ENCODE assay signal across 20 cellular contexts in genomic region chr11:2342981-2343380, GRCh38. TPM values are rescaled to one million over a fixed set of nuclear protein-coding genes. Genes with fewer than 3 reads are reported as not detected.
A peak's percentile ranks its signal among the peaks of the same experiment; 100 is the strongest.
DNase-seq lines count a peak whose midpoint lies in the region; ATAC-seq and TF ChIP-seq lines count a peak whose summit lies in the region.
"Had no signal": no experiment of that assay in that cellular context is flagged by ENCODE, and none has a peak within 500 bp of the region (broad histone marks: within the 10 kb centered on the region; RNA-seq: fewer than 3 reads in every experiment).

No MANE protein-coding gene starts in this region.

- H3K4me1 Mint-ChIP-seq in neural progenitor cell = no peaks in the 10 kb centered on the region
- no peaks in the 10 kb centered on the region for H3K4me1 Mint-ChIP-seq in activated CD4-positive, alpha-beta memory T cell treated with anti-CD3 and anti-CD28 coated beads, Interleukin-2, amount 10 ng/mL, durations not matched to agents 7 days and 5 days

- WGBS in right cardiac atrium = 74% methylated on average over 5 of the region's 5 CpGs
- WGBS in mammary epithelial cell (ENCODE audit: low coverage, missing lambda C conversion rate) = 18% methylated on average over 5 of the region's 5 CpGs

- H3K4me3 ChIP-seq in right cardiac atrium (ENCODE audit: low read length) (no peak overlapping the region), mammary epithelial cell (replicated peaks in 1 of 3; ENCODE audit: insufficient read depth in 1 of 3, low read depth in 2 of 3, low read length in 3 of 3) (no peak overlapping the region), neural progenitor cell (no peak overlapping the region), upper lobe of right lung (no peak overlapping the region)
- H3K4me3 ChIP-seq: A549 had no signal

- H2AFZ ChIP-seq in mammary epithelial cell (ENCODE audit: low read depth, low read length) (no peak overlapping the region), neural progenitor cell (replicated peaks) (no peak overlapping the region)

- H3K36me3 Mint-ChIP-seq in neural progenitor cell = no peaks in the 10 kb centered on the region
- no peaks in the 10 kb centered on the region for H3K36me3 Mint-ChIP-seq in activated CD4-positive, alpha-beta memory T cell treated with anti-CD3 and anti-CD28 coated beads, Interleukin-2, amount 10 ng/mL, durations not matched to agents 7 days and 5 days (ENCODE audit: low read depth)

- H3K9me3 ChIP-seq in right cardiac atrium (ENCODE audit: control insufficient read depth, low read length) = no peaks in the 10 kb centered on the region
- no peaks in the 10 kb centered on the region for H3K9me3 ChIP-seq in mammary epithelial cell (replicated peaks; ENCODE audit: insufficient read depth, low read length)
- no peaks in the 10 kb centered on the region for H3K9me3 ChIP-seq in neural progenitor cell (ENCODE audit: low read depth)
- H3K9me3 ChIP-seq in upper lobe of right lung = no peaks in the 10 kb centered on the region
- H3K9me3 ChIP-seq: BE2C had no signal

- H3K27me3 ChIP-seq in right cardiac atrium (ENCODE audit: control insufficient read depth, insufficient read depth) (no peaks in the 10 kb centered on the region), mammary epithelial cell (ENCODE audit: insufficient read depth, low read length) (no peaks in the 10 kb centered on the region), neural progenitor cell (no peaks in the 10 kb centered on the region), upper lobe of right lung (no peaks in the 10 kb centered on the region)
- H3K27me3 ChIP-seq: BE2C had no signal

- no TSS peak for BruUV-seq in mammary epithelial cell (replicated peaks; lab: Mats Ljungman, UMichigan)

- H3K27ac ChIP-seq in right cardiac atrium (ENCODE audit: low read length) (no peak overlapping the region), mammary epithelial cell (ENCODE audit: insufficient read depth, low read depth, low read length) (no peak overlapping the region), neural progenitor cell (no peak overlapping the region), upper lobe of right lung (no peak overlapping the region)
- H3K27ac ChIP-seq: A549 had no signal

- H4K20me1 ChIP-seq in mammary epithelial cell (ENCODE audit: insufficient read depth, low read length) (no peaks in the 10 kb centered on the region), neural progenitor cell (ENCODE audit: low read depth) (no peaks in the 10 kb centered on the region)

- H3K27me3 Mint-ChIP-seq in neural progenitor cell (ENCODE audit: insufficient read depth, low read depth) = peaks cover 8% of the 10 kb centered on the region
- H3K27me3 Mint-ChIP-seq in activated CD4-positive, alpha-beta memory T cell treated with anti-CD3 and anti-CD28 coated beads, Interleukin-2, amount 10 ng/mL, durations not matched to agents 7 days and 5 days = peaks cover 10% of the 10 kb centered on the region

- POLR2A ChIA-PET in activated CD4-positive, alpha-beta memory T cell treated with anti-CD3 and anti-CD28 coated beads, Interleukin-2, amount 10 ng/mL, durations not matched to agents 7 days and 5 days (lab: Charles Lee) = no interaction called here

- H3K36me3 ChIP-seq in mammary epithelial cell (ENCODE audit: insufficient read depth, low read length) = no peaks in the 10 kb centered on the region
- H3K36me3 ChIP-seq in neural progenitor cell = no peaks in the 10 kb centered on the region
- H3K36me3 ChIP-seq in upper lobe of right lung = no peaks in the 10 kb centered on the region
- H3K36me3 ChIP-seq: BE2C had no signal

- no peak for TF ChIP-seq CTCF in mammary epithelial cell (conservative IDR thresholded peaks at IDR 0.05 in 1 of 2, IDR thresholded peaks at IDR 0.05 in 1 of 2; ENCODE audit: extremely low read depth in 1 of 2, insufficient read depth in 1 of 2, low read depth in 1 of 2, low read length in 2 of 2)
- no peak for TF ChIP-seq CTCF in neural progenitor cell (IDR thresholded peaks at IDR 0.05)
- no peak for TF ChIP-seq CTCF in upper lobe of right lung (IDR thresholded peaks at IDR 0.05)

- dilution Hi-C loops in mammary epithelial cell (cut with HindIII; ENCODE audit: low sequenced_read_pairs) = loop anchor here (5.0 kb wide), 2 partner anchors 46 to 91 kb away; no protein-coding TSS in a partner anchor

- no peaks in the 10 kb centered on the region for H3F3A ChIP-seq in neural progenitor cell (ENCODE audit: low read depth)

- H3K4me3 Mint-ChIP-seq in neural progenitor cell = peak overlapping the region; percentile 64
- H3K4me3 Mint-ChIP-seq in activated CD4-positive, alpha-beta memory T cell treated with anti-CD3 and anti-CD28 coated beads, Interleukin-2, amount 10 ng/mL, durations not matched to agents 7 days and 5 days = no peak overlapping the region

- H3K4me1 ChIP-seq in right cardiac atrium (ENCODE audit: control insufficient read depth, insufficient read depth, low read length) (peaks cover 2% of the 10 kb centered on the region), mammary epithelial cell (ENCODE audit: insufficient read depth, low read length) (no peaks in the 10 kb centered on the region), neural progenitor cell (peaks cover 7% of the 10 kb centered on the region), upper lobe of right lung (no peaks in the 10 kb centered on the region)
- H3K4me1 ChIP-seq: A549, BE2C had no signal

- CTCF ChIA-PET in mammary epithelial cell (lab: Charles Lee; ENCODE audit: low non-redundant PET) = no interaction called here
- CTCF ChIA-PET in activated CD4-positive, alpha-beta memory T cell treated with anti-CD3 and anti-CD28 coated beads, Interleukin-2, amount 10 ng/mL, durations not matched to agents 7 days and 5 days (lab: Charles Lee) = interaction anchor here (1.4 kb wide), 1 partner anchor 78 kb away, joined by 4 read pairs; no protein-coding TSS in a partner anchor

- in situ Hi-C loops in mammary epithelial cell (cut with MboI; ENCODE audit: low sequenced_read_pairs in 2 of 2) = no loop called here

- H3K4me2 ChIP-seq in mammary epithelial cell (ENCODE audit: insufficient read depth, low read depth, low read length) (no peak overlapping the region), neural progenitor cell (no peak overlapping the region)
- H3K4me2 ChIP-seq: A549 had no signal

- H3K9ac ChIP-seq in mammary epithelial cell (ENCODE audit: insufficient read depth, low read length) (no peak overlapping the region), neural progenitor cell (no peak overlapping the region)

- H3K9me3 Mint-ChIP-seq in neural progenitor cell = peaks cover 5% of the 10 kb centered on the region
- no peaks in the 10 kb centered on the region for H3K9me3 Mint-ChIP-seq in activated CD4-positive, alpha-beta memory T cell treated with anti-CD3 and anti-CD28 coated beads, Interleukin-2, amount 10 ng/mL, durations not matched to agents 7 days and 5 days

- ATAC-seq in Right ventricle myocardium superior (ENCODE audit: poor library complexity) = peak; percentile 46
- ATAC-seq in right cardiac atrium = no peak
- no peak for ATAC-seq in upper lobe of right lung
- ATAC-seq: A549 had no signal

- DNase-seq in Right ventricle myocardium superior (no peak), right cardiac atrium (no peak), mammary epithelial cell (peak; percentile 10), neural progenitor cell (ENCODE audit: low spot score) (no peak), upper lobe of right lung (peak; percentile 8)
- no peak for DNase-seq in activated CD4-positive, CD25-positive, alpha-beta regulatory T cell treated with anti-CD3 and anti-CD28 coated beads, Interleukin-2, amount 50 U/mL, for 72 hours
- DNase-seq in activated CD8-positive, alpha-beta memory T cell treated with anti-CD3 and anti-CD28 coated beads, Interleukin-2, amount 50 U/mL, for 4 hours = no peak
- DNase-seq in activated CD4-positive, alpha-beta memory T cell treated with anti-CD3 and anti-CD28 coated beads, Interleukin-2, amount 10 ng/mL, durations not matched to agents 7 days and 5 days = no peak
- DNase-seq: BE2C, EL, GF-D8, Karpas-422, NCI-H1694, NCI-H2081 treated with DMSO at 0.1 percent for 48 hours, NCI-H446 treated with DMSO at 0.1 percent for 48 hours, NCI-H526 treated with DMSO at 0.1 percent for 48 hours, RPMI8226 had no signal

- intact Hi-C loops in Right ventricle myocardium superior (cut with DNase I) (no loop called here), right cardiac atrium (cut with DNase I) (no loop called here), mammary epithelial cell (cut with micrococcal nuclease) (no loop called here), upper lobe of right lung (cut with DNase I) (no loop called here)

- H3K79me2 ChIP-seq in mammary epithelial cell (ENCODE audit: insufficient read depth, low read length) (no peaks in the 10 kb centered on the region), neural progenitor cell (ENCODE audit: low read depth) (no peaks in the 10 kb centered on the region)

- H3K27ac Mint-ChIP-seq in neural progenitor cell = no peak overlapping the region
- H3K27ac Mint-ChIP-seq in activated CD4-positive, alpha-beta memory T cell treated with anti-CD3 and anti-CD28 coated beads, Interleukin-2, amount 10 ng/mL, durations not matched to agents 7 days and 5 days = no peak overlapping the region

RNA-seq across cellular contexts. Expression of gene CD81, which starts 34.1 kb away (rescaled TPM):
- 457 TPM for total RNA-seq in Right ventricle myocardium superior
- total RNA-seq in right cardiac atrium = 100 to 1,000 TPM; 677 to 920 (median 748) TPM
- polyA plus RNA-seq in right cardiac atrium = 869 TPM
- 100 to 1,000 TPM; 184 to 302 TPM for total RNA-seq in mammary epithelial cell
- polyA plus RNA-seq in mammary epithelial cell = 301 TPM
- 426 TPM for polyA minus RNA-seq in mammary epithelial cell
- total RNA-seq in neural progenitor cell (ENCODE audit: low replicate concordance) = 87.6 and 181 TPM in 2 replicates
- 801 TPM for total RNA-seq in upper lobe of right lung
- 100 to 1,000 TPM; 192 TPM for total RNA-seq in activated CD4-positive, alpha-beta memory T cell treated with anti-CD3 and anti-CD28 coated beads, Interleukin-2, amount 10 ng/mL, durations not matched to agents 7 days and 5 days

RNA-seq across cellular contexts. Expression of gene TSPAN32, which starts 41.2 kb away (rescaled TPM):
- total RNA-seq in Right ventricle myocardium superior (13.9 TPM), right cardiac atrium (10 to 100 TPM; 11.4 to 24.0 (median 14.3) TPM), mammary epithelial cell (not detected), neural progenitor cell (ENCODE audit: low replicate concordance) (0.19 TPM in 1 of 2 replicates, not detected in the other), upper lobe of right lung (12.2 TPM)
- polyA plus RNA-seq in right cardiac atrium (11.5 TPM), mammary epithelial cell (not detected)
- not detected for polyA minus RNA-seq in mammary epithelial cell
- total RNA-seq in activated CD4-positive, alpha-beta memory T cell treated with anti-CD3 and anti-CD28 coated beads, Interleukin-2, amount 10 ng/mL, durations not matched to agents 7 days and 5 days = 10 to 100 TPM; 48.0 to 50.1 TPM
- total RNA-seq: H1 had no signal
- polyA plus RNA-seq: A549, H1 had no signal

RNA-seq across cellular contexts. Expression of gene C11orf21, which starts 41.3 kb away (rescaled TPM):
- total RNA-seq in Right ventricle myocardium superior = 43.6 TPM
- 10 to 100 TPM in 3 of 4 donors, 1 to 10 TPM in 1; 3.9 to 24.2 (median 15.3) TPM for total RNA-seq in right cardiac atrium
- 13.4 TPM for polyA plus RNA-seq in right cardiac atrium
- total RNA-seq in mammary epithelial cell = not detected
- not detected for polyA plus RNA-seq in mammary epithelial cell
- not detected for polyA minus RNA-seq in mammary epithelial cell
- 0.19 TPM in 1 of 2 replicates, not detected in the other for total RNA-seq in neural progenitor cell (ENCODE audit: low replicate concordance)
- 6.5 TPM for total RNA-seq in upper lobe of right lung
- total RNA-seq in activated CD4-positive, alpha-beta memory T cell treated with anti-CD3 and anti-CD28 coated beads, Interleukin-2, amount 10 ng/mL, durations not matched to agents 7 days and 5 days = 10 to 100 TPM; 66.0 to 68.3 TPM
- total RNA-seq: H1, M059J had no signal
- polyA plus RNA-seq: A549, H1 had no signal

RNA-seq across cellular contexts. Expression of gene TSSC4, which starts 57.6 kb away (rescaled TPM):
- total RNA-seq in Right ventricle myocardium superior (36.2 TPM), right cardiac atrium (10 to 100 TPM; 30.5 to 50.4 (median 37.1) TPM), mammary epithelial cell (10 to 100 TPM; 38.3 to 49.9 TPM), neural progenitor cell (ENCODE audit: low replicate concordance) (11.1 and 30.2 TPM in 2 replicates), upper lobe of right lung (40.6 TPM)
- polyA plus RNA-seq in right cardiac atrium (31.8 TPM), mammary epithelial cell (23.4 TPM)
- 5.9 TPM for polyA minus RNA-seq in mammary epithelial cell
- total RNA-seq in activated CD4-positive, alpha-beta memory T cell treated with anti-CD3 and anti-CD28 coated beads, Interleukin-2, amount 10 ng/mL, durations not matched to agents 7 days and 5 days = 10 to 100 TPM; 46.4 to 46.5 TPM

Comparison
In these comparisons a context has a peak if more than half of its experiments do, and no peak if none do; other contexts are left out.
1. DNase-seq: peak in mammary epithelial cell (single experiment) and upper lobe of right lung (single experiment); none in Right ventricle myocardium superior (single experiment), right cardiac atrium (0 of 3), neural progenitor cell (single experiment), activated CD4-positive, CD25-positive, alpha-beta regulatory T cell treated with anti-CD3 and anti-CD28 coated beads, Interleukin-2, amount 50 U/mL, for 72 hours (single experiment), activated CD8-positive, alpha-beta memory T cell treated with anti-CD3 and anti-CD28 coated beads, Interleukin-2, amount 50 U/mL, for 4 hours (single experiment) and activated CD4-positive, alpha-beta memory T cell treated with anti-CD3 and anti-CD28 coated beads, Interleukin-2, amount 10 ng/mL, durations not matched to agents 7 days and 5 days (single experiment).
2. RNA of gene TSPAN32, which starts 41.2 kb away (total RNA-seq): 48.0 to 50.1 TPM in activated CD4-positive, alpha-beta memory T cell treated with anti-CD3 and anti-CD28 coated beads, Interleukin-2, amount 10 ng/mL, durations not matched to agents 7 days and 5 days, 11.4 to 24.0 TPM in right cardiac atrium, 13.9 TPM in Right ventricle myocardium superior (single experiment) and 12.2 TPM in upper lobe of right lung (single experiment); not detected in mammary epithelial cell and 0.19 TPM in neural progenitor cell; every median in the first group is over 10 times any median in the second.